18 cellular contexts compared by ENCODE assay signal in the genomic region with DNA sequence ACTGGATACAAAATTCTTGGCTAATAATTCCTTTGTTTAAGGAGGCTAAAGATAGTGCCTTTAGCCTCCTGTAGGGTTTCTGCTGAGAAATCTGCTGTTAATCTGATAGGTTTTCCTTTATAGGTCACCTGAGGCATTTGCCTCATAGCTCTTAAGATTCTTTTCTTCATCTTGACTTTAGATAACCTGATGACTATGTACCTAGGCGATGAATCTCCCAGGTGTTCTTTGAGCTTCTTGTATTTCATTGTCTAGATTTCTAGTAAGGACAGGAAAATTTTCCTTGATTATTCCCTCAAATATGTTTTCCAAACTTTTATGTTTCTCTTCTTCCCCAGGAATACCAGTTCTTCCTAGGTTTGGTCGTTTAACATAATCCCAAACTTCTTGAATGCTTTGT.
DNase-seq lines count a peak whose midpoint lies in the region; ATAC-seq and TF ChIP-seq lines count a peak whose summit lies in the region.
"Had no signal": no experiment of that assay in that cellular context is flagged by ENCODE, and none has a peak within 500 bp of the region (broad histone marks: within the 10 kb centered on the region; RNA-seq: fewer than 3 reads in every experiment).

No MANE protein-coding gene starts in this region.

- no peaks in the 10 kb centered on the region for H3K4me1 ChIP-seq in breast epithelium
- H3K4me1 ChIP-seq in endodermal cell (ENCODE audit: control insufficient read depth, insufficient read depth, low read length), result no peaks in the 10 kb centered on the region
- H3K4me1 ChIP-seq in foreskin keratinocyte, result peaks cover 24% of the 10 kb centered on the region
- H3K4me1 ChIP-seq in smooth muscle cell (ENCODE audit: low read depth), result no peaks in the 10 kb centered on the region
- H3K4me1 ChIP-seq: Caco-2 had no signal

- no peak for ATAC-seq in foreskin keratinocyte
- ATAC-seq: CD8-positive, alpha-beta T cell had no signal

- no peak for TF ChIP-seq CTCF in MCF 10A (IDR thresholded peaks at IDR 0.05; ENCODE audit: unreplicated experiment)
- TF ChIP-seq CTCF in breast epithelium (IDR thresholded peaks at IDR 0.05), result no peak
- no peak for TF ChIP-seq CTCF in endodermal cell (conservative IDR thresholded peaks at IDR 0.05)
- no peak for TF ChIP-seq CTCF in foreskin keratinocyte (conservative IDR thresholded peaks at IDR 0.05)
- no peak for TF ChIP-seq CTCF in smooth muscle cell (IDR thresholded peaks at IDR 0.05; ENCODE audit: borderline replicate concordance, insufficient read depth, poor library complexity, severe bottlenecking)

- H3K36me3 Mint-ChIP-seq in MCF 10A (ENCODE audit: insufficient read depth, unreplicated experiment) (peaks cover 5% of the 10 kb centered on the region), endodermal cell (ENCODE audit: low read depth) (no peaks in the 10 kb centered on the region)
- H3K36me3 Mint-ChIP-seq: CD4-positive, CD25-positive, alpha-beta regulatory T cell; CD8-positive, alpha-beta T cell had no signal

- POLR2A ChIA-PET in MCF 10A (lab: Yijun Ruan, JAX), result interaction anchor here (0.6 to 1.0 kb wide), 3 partner anchors 45 to 478 kb away, joined by 3 read pairs; no protein-coding TSS in a partner anchor

- BruUV-seq in MCF 10A (replicated peaks; lab: Mats Ljungman, UMichigan), result no TSS peak

- peak overlapping the region; percentile 14 for H3K27ac Mint-ChIP-seq in MCF 10A (ENCODE audit: low read depth, unreplicated experiment)
- H3K27ac Mint-ChIP-seq in endodermal cell, result peak overlapping the region; percentile 41
- H3K27ac Mint-ChIP-seq: B cell; CD4-positive, CD25-positive, alpha-beta regulatory T cell; CD8-positive, alpha-beta T cell had no signal

- TF ChIP-seq POLR2A in breast epithelium (IDR thresholded peaks at IDR 0.05), result no peak

- H3K4me1 Mint-ChIP-seq in MCF 10A (ENCODE audit: insufficient read depth, unreplicated experiment), result peaks cover 31% of the 10 kb centered on the region
- peaks cover 28% of the 10 kb centered on the region for H3K4me1 Mint-ChIP-seq in endodermal cell
- H3K4me1 Mint-ChIP-seq: B cell; CD4-positive, CD25-positive, alpha-beta regulatory T cell had no signal

- H3K9me3 ChIP-seq in breast epithelium (no peaks in the 10 kb centered on the region), endodermal cell (ENCODE audit: control insufficient read depth, low read length) (peaks cover 8% of the 10 kb centered on the region), smooth muscle cell (replicated peaks; ENCODE audit: low read depth) (no peaks in the 10 kb centered on the region)
- H3K9me3 ChIP-seq: BLaER1, Caco-2 had no signal

- no peak overlapping the region for H3K4me3 ChIP-seq in breast epithelium
- no peak overlapping the region for H3K4me3 ChIP-seq in endodermal cell (ENCODE audit: low read length)
- H3K4me3 ChIP-seq in smooth muscle cell, result no peak overlapping the region
- H3K4me3 ChIP-seq: BLaER1 had no signal

- H3K4me3 Mint-ChIP-seq in MCF 10A (ENCODE audit: unreplicated experiment), result no peak overlapping the region
- H3K4me3 Mint-ChIP-seq in endodermal cell, result no peak overlapping the region
- H3K4me3 Mint-ChIP-seq: B cell; CD4-positive, CD25-positive, alpha-beta regulatory T cell; CD8-positive, alpha-beta T cell had no signal

- intact Hi-C loops in MCF 10A (cut with micrococcal nuclease), result no loop called here
- intact Hi-C loops in breast epithelium (cut with DNase I; ENCODE audit: low total_unique reads), result no loop called here

- no peaks in the 10 kb centered on the region for H3F3A ChIP-seq in smooth muscle cell (ENCODE audit: low read depth)

- H3K36me3 ChIP-seq in breast epithelium (peaks cover 3% of the 10 kb centered on the region), endodermal cell (ENCODE audit: control insufficient read depth, insufficient read depth, low read length) (no peaks in the 10 kb centered on the region), smooth muscle cell (ENCODE audit: low read depth) (no peaks in the 10 kb centered on the region)
- H3K36me3 ChIP-seq: BLaER1 had no signal

- no peaks in the 10 kb centered on the region for H3K79me2 ChIP-seq in smooth muscle cell (ENCODE audit: low read depth)

- no peak overlapping the region for H3K9ac ChIP-seq in endodermal cell (ENCODE audit: extremely low read depth, low read length, poor library complexity, severe bottlenecking)
- H3K9ac ChIP-seq in smooth muscle cell (ENCODE audit: low read depth), result no peak overlapping the region
- H3K9ac ChIP-seq: BLaER1 had no signal

- no peak overlapping the region for H3K4me2 ChIP-seq in smooth muscle cell
- H3K4me2 ChIP-seq: BLaER1 had no signal

- WGBS in endodermal cell (ENCODE audit: insufficient coverage in 1 of 2, insufficient read length in 1 of 2), 2 experiments, result 76 to 83% methylated on average over 1 to 2 of the region's 2 CpGs
- WGBS in smooth muscle cell (ENCODE audit: low lambda C conversion rate), result 85% methylated on average over 2 of the region's 2 CpGs

- H4K20me1 ChIP-seq in smooth muscle cell (ENCODE audit: low read depth), result no peaks in the 10 kb centered on the region
- H4K20me1 ChIP-seq: BLaER1 had no signal

- no peaks in the 10 kb centered on the region for H3K27me3 ChIP-seq in breast epithelium
- H3K27me3 ChIP-seq in endodermal cell (ENCODE audit: control insufficient read depth, insufficient read depth, low read length, poor library complexity, severe bottlenecking), result no peaks in the 10 kb centered on the region
- no peaks in the 10 kb centered on the region for H3K27me3 ChIP-seq in foreskin keratinocyte
- H3K27me3 ChIP-seq in smooth muscle cell (ENCODE audit: low read depth), result no peaks in the 10 kb centered on the region
- H3K27me3 ChIP-seq: BLaER1 had no signal

- H2AFZ ChIP-seq in smooth muscle cell (ENCODE audit: low read depth), result no peak overlapping the region

- H3K27me3 Mint-ChIP-seq in MCF 10A (ENCODE audit: insufficient read depth, unreplicated experiment), result no peaks in the 10 kb centered on the region
- no peaks in the 10 kb centered on the region for H3K27me3 Mint-ChIP-seq in endodermal cell (ENCODE audit: insufficient read depth)

- CTCF ChIA-PET in MCF 10A (lab: Yijun Ruan, JAX), result interaction anchor here (0.5 to 1.4 kb wide), 4 partner anchors 39 to 403 kb away, joined by 3 to 6 read pairs (median 3); no protein-coding TSS in a partner anchor

- no peak overlapping the region for H3K27ac ChIP-seq in breast epithelium
- H3K27ac ChIP-seq in endodermal cell (ENCODE audit: low read depth, low read length), result no peak overlapping the region
- peak overlapping the region; percentile 97 for H3K27ac ChIP-seq in foreskin keratinocyte
- H3K27ac ChIP-seq in smooth muscle cell (ENCODE audit: low read depth), result peak overlapping the region; percentile 54
- H3K27ac ChIP-seq: 22Rv1, BLaER1, C4-2B had no signal

- peaks cover 7% of the 10 kb centered on the region for H3K9me3 Mint-ChIP-seq in MCF 10A (ENCODE audit: unreplicated experiment)
- peaks cover 13% of the 10 kb centered on the region for H3K9me3 Mint-ChIP-seq in endodermal cell
- H3K9me3 Mint-ChIP-seq: CD8-positive, alpha-beta T cell had no signal

- DNase-seq in MCF 10A (ENCODE audit: unreplicated experiment), result no peak
- no peak for DNase-seq in breast epithelium (ENCODE audit: low spot score in 2 of 2)
- DNase-seq in endodermal cell, result no peak
- peak; percentile 31 to 76 for DNase-seq in foreskin keratinocyte
- DNase-seq in smooth muscle cell (lab: John Stamatoyannopoulos, UW; ENCODE audit: unreplicated experiment), result no peak
- no peak for DNase-seq in NCI-H2107 treated with DMSO at 0.1 percent for 48 hours (lab: John Stamatoyannopoulos, UW; ENCODE audit: unreplicated experiment)
- no peak for DNase-seq in mesenteric fat pad (ENCODE audit: low spot score)
- no peak for DNase-seq in HuH-7 (ENCODE audit: low spot score)
- DNase-seq: CD4-positive, CD25-positive, alpha-beta regulatory T cell; CD8-positive, alpha-beta T cell; DMS153; DND-41; H7 had no signal

Comparison
In these comparisons a context has a peak if more than half of its experiments do, and no peak if none do; other contexts are left out.
1. DNase-seq: peak in foreskin keratinocyte (2 of 2); none in MCF 10A (single experiment), breast epithelium (0 of 2), endodermal cell (single experiment), smooth muscle cell (single experiment), NCI-H2107 treated with DMSO at 0.1 percent for 48 hours (single experiment), mesenteric fat pad (single experiment) and HuH-7 (single experiment).
2. H3K27ac ChIP-seq: peak in foreskin keratinocyte (single experiment) and smooth muscle cell (single experiment); none in breast epithelium (0 of 2) and endodermal cell (single experiment).